In the genomic region with DNA sequence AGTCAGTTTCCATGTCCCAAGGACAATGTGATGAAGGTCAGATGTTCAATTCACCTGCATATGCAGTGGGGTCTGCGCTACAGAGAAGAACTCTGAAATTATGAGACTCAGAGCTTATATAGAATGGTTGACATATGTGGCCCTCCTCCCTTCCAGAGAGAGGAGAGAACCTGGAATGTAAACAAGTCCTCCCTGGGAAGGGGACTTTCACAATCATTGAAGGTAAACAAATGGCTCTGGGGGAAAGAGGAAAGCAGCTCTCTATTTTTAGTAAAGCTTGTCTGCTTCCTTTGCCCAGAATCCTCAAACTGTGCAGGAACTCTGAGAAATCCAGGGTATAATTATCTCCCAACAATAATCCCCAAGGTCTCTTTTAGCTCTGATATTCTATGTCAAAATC, we compare ENCODE assay signal across 22 cellular contexts. TPM values are rescaled to one million over a fixed set of nuclear protein-coding genes. Genes with fewer than 3 reads are reported as not detected.
A peak's percentile ranks its signal among the peaks of the same experiment; 100 is the strongest.
DNase-seq lines count a peak whose midpoint lies in the region; ATAC-seq and TF ChIP-seq lines count a peak whose summit lies in the region.
"Had no signal": no experiment of that assay in that cellular context is flagged by ENCODE, and none has a peak within 500 bp of the region (broad histone marks: within the 10 kb centered on the region; RNA-seq: fewer than 3 reads in every experiment).

No MANE protein-coding gene starts in this region.

- H4K8ac ChIP-seq in mesenchymal stem cell (ENCODE audit: low read length) = no peak overlapping the region

- no peak overlapping the region for H2BK12ac ChIP-seq in mesenchymal stem cell (ENCODE audit: low read length in 2 of 2)

- no peak overlapping the region for H3K14ac ChIP-seq in mesenchymal stem cell (ENCODE audit: low read length in 2 of 2)

- H3K4me2 ChIP-seq in mesenchymal stem cell (ENCODE audit: low read length, poor library complexity, severe bottlenecking) = no peak overlapping the region

- H3K4me3 ChIP-seq in AG10803 (ENCODE audit: low read length) (no peak overlapping the region), H7 (ENCODE audit: insufficient read depth, low read depth, low read length) (no peak overlapping the region), mesenchymal stem cell (ENCODE audit: insufficient read depth in 1 of 2, low read depth in 1 of 2, low read length in 2 of 2) (no peak overlapping the region)
- H3K4me3 ChIP-seq: ovary had no signal

- no peaks in the 10 kb centered on the region for H3K79me1 ChIP-seq in mesenchymal stem cell (replicated peaks; ENCODE audit: low read length, poor library complexity, severe bottlenecking)

- H3K18ac ChIP-seq in mesenchymal stem cell (ENCODE audit: low read depth in 1 of 2, low read length in 2 of 2) = no peak overlapping the region

- no peak overlapping the region for H2AFZ ChIP-seq in mesenchymal stem cell (ENCODE audit: low read depth, low read length)

- no peaks in the 10 kb centered on the region for H3K36me3 ChIP-seq in H7 (replicated peaks; ENCODE audit: control insufficient read depth, insufficient read depth, low read length)
- H3K36me3 ChIP-seq in mesenchymal stem cell (ENCODE audit: control insufficient read depth in 1 of 2, insufficient read depth in 2 of 2, low read depth in 1 of 2, low read length in 2 of 2) = peaks cover 0 to 27% of the 10 kb centered on the region in 2 experiments
- H3K36me3 ChIP-seq: brain microvascular endothelial cell, ovary had no signal

- H2BK5ac ChIP-seq in mesenchymal stem cell (ENCODE audit: low read depth, low read length, poor library complexity, severe bottlenecking) = no peak overlapping the region

- H3K23ac ChIP-seq in mesenchymal stem cell (ENCODE audit: low read length in 2 of 2) = no peak overlapping the region

- DNase-seq in AG10803 (ENCODE audit: low read depth) (peak; percentile 18), H7 (peak; percentile 10), fibroblast of gingiva (ENCODE audit: low read depth) (peak; percentile 64), mesenchymal stem cell (peak; percentile 92), AML-193 (lab: John Stamatoyannopoulos, UW) (no peak)
- DNase-seq: activated CD8-positive, alpha-beta memory T cell treated with anti-CD3 and anti-CD28 coated beads, Interleukin-2, amount 50 U/mL, for 4 hours; activated naive CD8-positive, alpha-beta T cell treated with anti-CD3 and anti-CD28 coated beads, Interleukin-2, amount 10 ng/mL, durations not matched to agents 7 days and 5 days; brain microvascular endothelial cell; CD4-positive, alpha-beta T cell; DMS79 treated with DMSO at 0.1 percent for 48 hours; effector memory CD4-positive, alpha-beta T cell; GOT3; midbrain; natural killer cell; NCI-H510A treated with DMSO at 0.1 percent for 48 hours; ovary; right cardiac atrium; RPMI8226; stimulated activated CD8-positive, alpha-beta memory T cell treated with anti-CD3 and anti-CD28 coated beads, Interleukin-4, amount 100 ng/mL, for 48 hours had no signal

- H3K27ac ChIP-seq in mesenchymal stem cell (ENCODE audit: low read length, poor library complexity, severe bottlenecking) = no peak overlapping the region
- H3K27ac ChIP-seq: brain microvascular endothelial cell had no signal

- H4K91ac ChIP-seq in mesenchymal stem cell (ENCODE audit: low read length) = no peak overlapping the region

- WGBS in mesenchymal stem cell = 76% methylated on average over 1 of the region's 1 CpG

- H2AK5ac ChIP-seq in mesenchymal stem cell (ENCODE audit: low read length, severe bottlenecking) = no peak overlapping the region

- no peaks in the 10 kb centered on the region for H3K27me3 ChIP-seq in H7 (ENCODE audit: control insufficient read depth, insufficient read depth, low read length)
- H3K27me3 ChIP-seq in mesenchymal stem cell (ENCODE audit: control insufficient read depth in 1 of 2, insufficient read depth in 1 of 2, low read length in 2 of 2) = peaks cover 0 to 10% of the 10 kb centered on the region in 2 experiments
- H3K27me3 ChIP-seq: brain microvascular endothelial cell, ovary had no signal

- H3K4ac ChIP-seq in mesenchymal stem cell (ENCODE audit: low read depth in 1 of 2, low read length in 2 of 2) = no peak overlapping the region

- no peak overlapping the region for H2BK120ac ChIP-seq in mesenchymal stem cell (ENCODE audit: low read depth, low read length)

- TF ChIP-seq CTCF in AG10803 (conservative IDR thresholded peaks at IDR 0.05; ENCODE audit: low read length) = no peak

- H3K9ac ChIP-seq in mesenchymal stem cell (ENCODE audit: low read length) = no peak overlapping the region

- H3K9me3 ChIP-seq in mesenchymal stem cell (ENCODE audit: control insufficient read depth, low read length) = no peaks in the 10 kb centered on the region
- H3K9me3 ChIP-seq: ovary had no signal

- peaks cover 2% of the 10 kb centered on the region for H3K4me1 ChIP-seq in mesenchymal stem cell (ENCODE audit: control insufficient read depth, insufficient read depth, low read depth, low read length)

- ATAC-seq in GM21367 (IDR thresholded peaks at IDR 0.05; ENCODE audit: unreplicated experiment) (no peak), GM21515 (IDR thresholded peaks at IDR 0.05; ENCODE audit: unreplicated experiment) (no peak)
- ATAC-seq: esophagus mucosa, natural killer cell, right cardiac atrium had no signal

- no peak overlapping the region for H2BK15ac ChIP-seq in mesenchymal stem cell (ENCODE audit: low read depth, poor library complexity, severe bottlenecking)

RNA-seq across cellular contexts. Expression of gene OVGP1, which starts 9.8 kb away (rescaled TPM):
- 0.87 and 3.9 TPM in 2 replicates for total RNA-seq in H7 (2014; rRNA removed; shearing (Covaris generic))
- 1.2 TPM for polyA plus RNA-seq in mesenchymal stem cell (2013, experiment 1 of 2)
- polyA plus RNA-seq in mesenchymal stem cell (2013, experiment 2 of 2) = 1.3 TPM

RNA-seq across cellular contexts. Expression of gene WDR77, which starts 31.3 kb away (rescaled TPM):
- total RNA-seq in H7 (2014; rRNA removed; shearing (Covaris generic)) = 110 and 175 TPM in 2 replicates
- polyA plus RNA-seq in mesenchymal stem cell (2013, experiment 1 of 2) = 23.8 TPM
- 23.2 TPM for polyA plus RNA-seq in mesenchymal stem cell (2013, experiment 2 of 2)

RNA-seq across cellular contexts. Expression of gene ATP5PB, which starts 31.5 kb away (rescaled TPM):
- 691 and 763 TPM in 2 replicates for total RNA-seq in H7 (2014; rRNA removed; shearing (Covaris generic))
- 268 TPM for polyA plus RNA-seq in mesenchymal stem cell (2013, experiment 1 of 2)
- 284 TPM for polyA plus RNA-seq in mesenchymal stem cell (2013, experiment 2 of 2)

RNA-seq across cellular contexts. Expression of gene C1orf162, which starts 56.0 kb away (rescaled TPM):
- 0.21 and 0.85 TPM in 2 replicates for total RNA-seq in H7 (2014; rRNA removed; shearing (Covaris generic))
- polyA plus RNA-seq in mesenchymal stem cell (2013, experiment 1 of 2) = 0.07 TPM
- polyA plus RNA-seq in mesenchymal stem cell (2013, experiment 2 of 2) = 0.08 TPM

Comparison
In these comparisons a context has a peak if more than half of its experiments do, and no peak if none do; other contexts are left out.
1. DNase-seq: peak in AG10803 (single experiment), H7 (single experiment), fibroblast of gingiva (single experiment) and mesenchymal stem cell (single experiment); none in AML-193 (0 of 2).